In genomic region chr19:44164327-44164672, GRCh38 we compare ENCODE assay signal across 8 cellular contexts.
DNase-seq lines count a peak whose midpoint lies in the region; ATAC-seq and TF ChIP-seq lines count a peak whose summit lies in the region.

No MANE protein-coding gene starts in this region.

- peak overlapping the region; percentile 30 for H3K27ac ChIP-seq in brain microvascular endothelial cell
- H3K27ac ChIP-seq in muscle layer of colon (ENCODE audit: low read depth, low read length): peak overlapping the region; percentile 80

- H3K27me3 ChIP-seq in brain microvascular endothelial cell (replicated peaks): no peaks in the 10 kb centered on the region
- H3K27me3 ChIP-seq in muscle layer of colon (ENCODE audit: control insufficient read depth in 1 of 2, insufficient read depth in 2 of 2, low read length in 2 of 2): no peaks in the 10 kb centered on the region

- TF ChIP-seq CTCF in AG10803 (conservative IDR thresholded peaks at IDR 0.05; ENCODE audit: low read length) (no peak), brain microvascular endothelial cell (IDR thresholded peaks at IDR 0.05; ENCODE audit: low read depth, low read length, missing control alignments) (no peak)

- H3K36me3 ChIP-seq in brain microvascular endothelial cell (replicated peaks) (peaks cover 10% of the 10 kb centered on the region), muscle layer of colon (ENCODE audit: insufficient read depth, low read length) (peaks cover 25% of the 10 kb centered on the region)

- peak overlapping the region; percentile 98 for H3K4me3 ChIP-seq in AG10803 (ENCODE audit: low read length)
- peak overlapping the region; percentile 89 for H3K4me3 ChIP-seq in brain microvascular endothelial cell (ENCODE audit: low read depth, low read length)
- peak overlapping the region; percentile 69 to 79 for H3K4me3 ChIP-seq in muscle layer of colon (ENCODE audit: low read depth in 1 of 2, low read length in 2 of 2)

- H3K4me1 ChIP-seq in muscle layer of colon (ENCODE audit: insufficient read depth, low read length): peaks cover 7% of the 10 kb centered on the region

- ATAC-seq in HG02884 (IDR thresholded peaks at IDR 0.05; ENCODE audit: unreplicated experiment): peak; percentile 13

- no peak overlapping the region for H3K9ac ChIP-seq in muscle layer of colon (ENCODE audit: low read length)

- peaks cover 10% of the 10 kb centered on the region for H3K9me3 ChIP-seq in muscle layer of colon (ENCODE audit: low read length)

- DNase-seq in AG10803 (ENCODE audit: low read depth) (no peak), brain microvascular endothelial cell (no peak), NCI-H524 (lab: John Stamatoyannopoulos, UW) (no peak), NCI-H1048 (lab: John Stamatoyannopoulos, UW) (no peak), NCI-H526 (lab: John Stamatoyannopoulos, UW) (no peak)
- DNase-seq in activated CD8-positive, alpha-beta memory T cell treated with anti-CD3 and anti-CD28 coated beads, Interleukin-2, amount 50 U/mL, for 4 hours: no peak

- in situ Hi-C loops in brain microvascular endothelial cell (cut with HindIII; ENCODE audit: low pct_ligation_motif_present, low sequenced_read_pairs): no loop called here
